Comparison of ENCODE assay signal across 17 cellular contexts in the genomic region with DNA sequence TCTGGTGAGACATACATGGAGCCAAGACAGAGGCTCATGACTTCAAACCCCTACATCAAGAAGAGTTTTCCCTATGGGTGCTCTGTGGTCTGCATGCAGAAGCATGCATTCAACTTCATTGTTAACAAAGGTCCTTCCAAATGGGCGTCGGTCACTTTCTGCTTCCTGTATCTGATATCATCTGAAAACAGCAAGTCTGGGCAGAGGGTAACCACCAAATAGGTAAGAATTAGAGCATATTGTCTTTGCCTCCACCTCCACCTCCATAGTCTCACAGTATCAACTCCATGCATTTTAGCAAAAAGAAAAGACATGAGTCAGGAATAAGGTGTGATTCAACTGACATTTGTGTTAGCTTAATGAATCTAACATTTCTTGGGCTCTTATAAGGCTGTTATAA.
DNase-seq lines count a peak whose midpoint lies in the region; ATAC-seq and TF ChIP-seq lines count a peak whose summit lies in the region.
"Had no signal": no experiment of that assay in that cellular context is flagged by ENCODE, and none has a peak within 500 bp of the region (broad histone marks: within the 10 kb centered on the region; RNA-seq: fewer than 3 reads in every experiment).

No MANE protein-coding gene starts in this region.

- H3K9me3 ChIP-seq in WERI-Rb-1 (ENCODE audit: severe bottlenecking): no peaks in the 10 kb centered on the region

- DNase-seq in HPDE6-E6E7 (ENCODE audit: extremely low spot score): peak; percentile 15
- DNase-seq in activated T-helper 2 cell treated with anti-CD3 and anti-CD28 coated beads, Interferon-gamma antibody, Interleukin-2, Interleukin-4, amounts not matched to agents 10 μg/mL and 5 μg/mL and 100 μg/mL, durations not matched to agents 14 hours and 24 hours and 36 hours (ENCODE audit: low spot score): no peak
- DNase-seq in type B pancreatic cell (ENCODE audit: extremely low spot score, unreplicated experiment): no peak
- no peak for DNase-seq in UCSD-AML1 (lab: John Stamatoyannopoulos, UW; ENCODE audit: unreplicated experiment)
- DNase-seq in WERI-Rb-1: no peak
- DNase-seq: Calu3; CD8-positive, alpha-beta T cell; DMS53; DND-41; EL; H9; IMR-90 had no signal

- H3K27me3 ChIP-seq in WERI-Rb-1 (ENCODE audit: insufficient read depth, low read depth, severe bottlenecking): peaks cover 65% of the 10 kb centered on the region
- H3K27me3 ChIP-seq: BLaER1 treated with 17β-estradiol and CSF1 and Interleukin-3, amounts not matched to agents 10 nM and 100 nM had no signal

- ATAC-seq in esophagus mucosa (peak; percentile 34), HG03460 (IDR thresholded peaks at IDR 0.05; ENCODE audit: unreplicated experiment) (no peak)
- ATAC-seq: CD8-positive, alpha-beta T cell had no signal

- no peak overlapping the region for H3K4me3 Mint-ChIP-seq in activated T-helper 2 cell treated with anti-CD3 and anti-CD28 coated beads, Interferon-gamma antibody, Interleukin-2, Interleukin-4, amounts not matched to agents 10 μg/mL and 5 μg/mL and 100 μg/mL, durations not matched to agents 14 hours and 24 hours and 36 hours (ENCODE audit: low read depth)
- no peak overlapping the region for H3K4me3 Mint-ChIP-seq in type B pancreatic cell
- H3K4me3 Mint-ChIP-seq: B cell; CD8-positive, alpha-beta T cell; H9 had no signal

- H3K4me1 Mint-ChIP-seq in activated T-helper 2 cell treated with anti-CD3 and anti-CD28 coated beads, Interferon-gamma antibody, Interleukin-2, Interleukin-4, amounts not matched to agents 10 μg/mL and 5 μg/mL and 100 μg/mL, durations not matched to agents 14 hours and 24 hours and 36 hours (ENCODE audit: low read depth): peaks cover 15% of the 10 kb centered on the region
- H3K4me1 Mint-ChIP-seq in type B pancreatic cell (ENCODE audit: unreplicated experiment): peaks cover 11% of the 10 kb centered on the region
- H3K4me1 Mint-ChIP-seq: B cell had no signal

- no peak overlapping the region for H3K27ac ChIP-seq in WERI-Rb-1
- H3K27ac ChIP-seq: BLaER1 treated with 17β-estradiol and CSF1 and Interleukin-3, amounts not matched to agents 10 nM and 100 nM; HL-60 had no signal

- H3K9me3 Mint-ChIP-seq in activated T-helper 2 cell treated with anti-CD3 and anti-CD28 coated beads, Interferon-gamma antibody, Interleukin-2, Interleukin-4, amounts not matched to agents 10 μg/mL and 5 μg/mL and 100 μg/mL, durations not matched to agents 14 hours and 24 hours and 36 hours: peaks cover 7% of the 10 kb centered on the region
- no peaks in the 10 kb centered on the region for H3K9me3 Mint-ChIP-seq in type B pancreatic cell
- H3K9me3 Mint-ChIP-seq: CD8-positive, alpha-beta T cell had no signal

- no peaks in the 10 kb centered on the region for H3K36me3 Mint-ChIP-seq in activated T-helper 2 cell treated with anti-CD3 and anti-CD28 coated beads, Interferon-gamma antibody, Interleukin-2, Interleukin-4, amounts not matched to agents 10 μg/mL and 5 μg/mL and 100 μg/mL, durations not matched to agents 14 hours and 24 hours and 36 hours (ENCODE audit: low read depth)
- peaks cover 3% of the 10 kb centered on the region for H3K36me3 Mint-ChIP-seq in type B pancreatic cell
- H3K36me3 Mint-ChIP-seq: CD8-positive, alpha-beta T cell had no signal

- no peak for TF ChIP-seq CTCF in type B pancreatic cell (conservative IDR thresholded peaks at IDR 0.05)
- no peak for TF ChIP-seq CTCF in WERI-Rb-1 (IDR thresholded peaks at IDR 0.05; ENCODE audit: low read depth, low read length)

- peak overlapping the region; percentile 34 for H3K27ac Mint-ChIP-seq in activated T-helper 2 cell treated with anti-CD3 and anti-CD28 coated beads, Interferon-gamma antibody, Interleukin-2, Interleukin-4, amounts not matched to agents 10 μg/mL and 5 μg/mL and 100 μg/mL, durations not matched to agents 14 hours and 24 hours and 36 hours
- H3K27ac Mint-ChIP-seq in type B pancreatic cell: peak overlapping the region; percentile 95
- H3K27ac Mint-ChIP-seq: B cell; CD8-positive, alpha-beta T cell; H9 had no signal

- H3K27me3 Mint-ChIP-seq in activated T-helper 2 cell treated with anti-CD3 and anti-CD28 coated beads, Interferon-gamma antibody, Interleukin-2, Interleukin-4, amounts not matched to agents 10 μg/mL and 5 μg/mL and 100 μg/mL, durations not matched to agents 14 hours and 24 hours and 36 hours (ENCODE audit: low read depth): no peaks in the 10 kb centered on the region
- no peaks in the 10 kb centered on the region for H3K27me3 Mint-ChIP-seq in type B pancreatic cell

- no peak overlapping the region for H3K4me3 ChIP-seq in WERI-Rb-1 (ENCODE audit: low read depth, low read length)
- H3K4me3 ChIP-seq: BLaER1 treated with 17β-estradiol and CSF1 and Interleukin-3, amounts not matched to agents 10 nM and 100 nM had no signal

- H3K36me3 ChIP-seq in WERI-Rb-1: no peaks in the 10 kb centered on the region
- H3K36me3 ChIP-seq: BLaER1 treated with 17β-estradiol and CSF1 and Interleukin-3, amounts not matched to agents 10 nM and 100 nM had no signal

- intact Hi-C loops in activated T-helper 2 cell treated with anti-CD3 and anti-CD28 coated beads, Interferon-gamma antibody, Interleukin-2, Interleukin-4, amounts not matched to agents 10 μg/mL and 5 μg/mL and 100 μg/mL, durations not matched to agents 14 hours and 24 hours and 36 hours (cut with micrococcal nuclease): no loop called here
